Comparison of ENCODE assay signal across 8 cellular contexts in genomic region chr6:136846046-136846445, GRCh38. TPM values are rescaled to one million over a fixed set of nuclear protein-coding genes. Genes with fewer than 3 reads are reported as not detected.
DNase-seq lines count a peak whose midpoint lies in the region; ATAC-seq, FAIRE-seq and TF ChIP-seq lines count a peak whose summit lies in the region.

No MANE protein-coding gene starts in this region.

- no peaks in the 10 kb centered on the region for H3K9me2 ChIP-seq in SK-N-SH

- no peak overlapping the region for H3K4me2 ChIP-seq in SK-N-SH
- H3K4me2 ChIP-seq in endothelial cell of umbilical vein (ENCODE audit: insufficient read depth, low read length), result no peak overlapping the region

- H3K4me3 ChIP-seq in SK-N-SH (ENCODE audit: low read depth in 2 of 2, low read length in 1 of 2), result no peak overlapping the region
- no peak overlapping the region for H3K4me3 ChIP-seq in endothelial cell of umbilical vein (replicated peaks in 1 of 3; ENCODE audit: insufficient read depth in 1 of 3, low read depth in 1 of 3, low read length in 3 of 3)

- H3K4me1 ChIP-seq in SK-N-SH (ENCODE audit: control insufficient read depth in 1 of 2, insufficient read depth in 2 of 2, low read depth in 1 of 2, low read length in 1 of 2) (no peaks in the 10 kb centered on the region; a peak in 2 of 4 replicates), endothelial cell of umbilical vein (ENCODE audit: control insufficient read depth, extremely low read depth, insufficient read depth, low read length) (no peaks in the 10 kb centered on the region)

- no peaks in the 10 kb centered on the region for H3K27me3 ChIP-seq in SK-N-SH (ENCODE audit: insufficient read depth)
- H3K27me3 ChIP-seq in endothelial cell of umbilical vein (ENCODE audit: control insufficient read depth in 2 of 2, insufficient read depth in 2 of 2, low read length in 2 of 2), result no peaks in the 10 kb centered on the region

- H3K36me3 ChIP-seq in SK-N-SH (replicated peaks in 1 of 2; ENCODE audit: control insufficient read depth in 1 of 2, insufficient read depth in 2 of 2, low read length in 1 of 2), result peaks cover 0 to 5% of the 10 kb centered on the region in 2 experiments
- H3K36me3 ChIP-seq in endothelial cell of umbilical vein (ENCODE audit: control insufficient read depth in 2 of 2, extremely low read depth in 1 of 2, insufficient read depth in 2 of 2, low read length in 2 of 2), result no peaks in the 10 kb centered on the region

- peaks cover 39% of the 10 kb centered on the region for H3K9me3 Mint-ChIP-seq in nephron progenitor cell

- H3K9me1 ChIP-seq in endothelial cell of umbilical vein (replicated peaks; ENCODE audit: control insufficient read depth, extremely low read depth, insufficient read depth, low read length), result no peaks in the 10 kb centered on the region

- H3K27ac Mint-ChIP-seq in nephron progenitor cell, result no peak overlapping the region

- H3K27ac ChIP-seq in SK-N-SH (ENCODE audit: low read depth in 2 of 2, low read length in 1 of 2), result no peak overlapping the region; a peak in 1 of 4 replicates
- no peak overlapping the region for H3K27ac ChIP-seq in endothelial cell of umbilical vein (ENCODE audit: insufficient read depth, low read depth, low read length)

- H2AFZ ChIP-seq in SK-N-SH (ENCODE audit: low read depth) (no peak overlapping the region), endothelial cell of umbilical vein (ENCODE audit: low read depth, low read length) (no peak overlapping the region)

- TF ChIP-seq CTCF in SK-N-SH (IDR thresholded peaks at IDR 0.05) (peak; percentile 71), endothelial cell of umbilical vein (IDR thresholded peaks at IDR 0.05; ENCODE audit: extremely low read depth in 1 of 2, insufficient read depth in 1 of 2, low read depth in 1 of 2, low read length in 2 of 2) (peak; percentile 62 to 64), nephron progenitor cell (IDR thresholded peaks at IDR 0.05) (peak; percentile 75)

- ATAC-seq in HG02610 (IDR thresholded peaks at IDR 0.05; ENCODE audit: unreplicated experiment), result no peak
- no peak for ATAC-seq in GM21529 (IDR thresholded peaks at IDR 0.05; ENCODE audit: unreplicated experiment)

- BruUV-seq in endothelial cell of umbilical vein (replicated peaks; lab: Mats Ljungman, UMichigan), result no TSS peak

- H3K4me1 Mint-ChIP-seq in nephron progenitor cell, result peaks cover 10% of the 10 kb centered on the region

- in situ Hi-C loops in KBM-7 (cut with MboI; ENCODE audit: low pct_unique_long_range_greater_than_20kb, low sequenced_read_pairs), result no loop called here

- peak; percentile 79 for TF ChIP-seq RAD21 in SK-N-SH (IDR thresholded peaks at IDR 0.05; ENCODE audit: low read length)

- H3K9me3 ChIP-seq in SK-N-SH (no peaks in the 10 kb centered on the region), endothelial cell of umbilical vein (replicated peaks; ENCODE audit: control insufficient read depth, insufficient read depth, low read length) (no peaks in the 10 kb centered on the region)

- no peaks in the 10 kb centered on the region for H3F3A ChIP-seq in SK-N-SH (replicated peaks; ENCODE audit: insufficient read depth)

- H3K36me3 Mint-ChIP-seq in nephron progenitor cell (ENCODE audit: low read depth), result peaks cover 43% of the 10 kb centered on the region

- no peak overlapping the region for H3K9ac ChIP-seq in SK-N-SH
- no peak overlapping the region for H3K9ac ChIP-seq in endothelial cell of umbilical vein (replicated peaks; ENCODE audit: extremely low read depth, insufficient read depth, low read length)

- 60% methylated on average over 3 of the region's 3 CpGs for WGBS in SK-N-SH (ENCODE audit: low lambda C conversion rate)

- no peak for TF ChIP-seq POLR2A in endothelial cell of umbilical vein (IDR thresholded peaks at IDR 0.05; ENCODE audit: low read depth, low read length)

- FAIRE-seq in endothelial cell of umbilical vein (lab: Jason Lieb, UNC), result no peak

- intact Hi-C loops in endothelial cell of umbilical vein (cut with micrococcal nuclease), result loop anchor here (1.0 to 5.0 kb wide), 5 partner anchors 76 to 795 kb away; partner anchors contain the start of gene SLC35D3

- DNase-seq in activated T-cell treated with anti-CD3 and anti-CD28 coated beads for 24 hours (ENCODE audit: low read depth), result peak; percentile 3
- DNase-seq in activated T-cell treated with anti-CD3 and anti-CD28 coated beads for 4 hours, result no peak
- peak; percentile 61 for DNase-seq in KBM-7
- peak; percentile 46 for DNase-seq in SK-N-SH
- peak; percentile 55 for DNase-seq in endothelial cell of umbilical vein (ENCODE audit: low read depth, low spot score)
- DNase-seq in nephron progenitor cell, result peak; percentile 36

- no peaks in the 10 kb centered on the region for H4K20me1 ChIP-seq in SK-N-SH (ENCODE audit: insufficient read depth)
- no peaks in the 10 kb centered on the region for H4K20me1 ChIP-seq in endothelial cell of umbilical vein (replicated peaks; ENCODE audit: control insufficient read depth, extremely low read depth, insufficient read depth, low read length)

- H3K27me3 Mint-ChIP-seq in nephron progenitor cell (ENCODE audit: low read depth, poor library complexity), result no peaks in the 10 kb centered on the region

- TF ChIP-seq EP300 in SK-N-SH (IDR thresholded peaks at IDR 0.05; ENCODE audit: borderline replicate concordance in 1 of 2, low read depth in 1 of 2, low read length in 1 of 2), result no peak

- dilution Hi-C loops in endothelial cell of umbilical vein (cut with MboI; ENCODE audit: extremely low pct_ligation_motif_present, low sequenced_read_pairs), result no loop called here

- no peak overlapping the region for H3K4me3 Mint-ChIP-seq in nephron progenitor cell

- CTCF ChIA-PET in SK-N-SH (lab: Yijun Ruan, JAX) (interaction anchor here (0.7 to 2.4 kb wide), 19 partner anchors 11 to 469 kb away, joined by 3 to 12 read pairs (median 5); partner anchors contain the start of genes MAP3K5 and SLC35D3), endothelial cell of umbilical vein (lab: Charles Lee) (interaction anchor here (0.6 to 2.9 kb wide), 25 partner anchors 9 to 796 kb away, joined by 3 to 31 read pairs (median 3); partner anchors contain the start of gene SLC35D3)

- POLR2A ChIA-PET in SK-N-SH (lab: Yijun Ruan, JAX) (interaction anchor here (1.0 to 1.7 kb wide), 2 partner anchors 76 to 125 kb away, joined by 3 to 6 read pairs; partner anchors contain the start of gene SLC35D3), endothelial cell of umbilical vein (lab: Charles Lee) (no interaction called here)

- H3K79me2 ChIP-seq in SK-N-SH (ENCODE audit: insufficient read depth) (0 out of 2 replicates have a peak, but pooled peaks cover 5% of the 10 kb centered on the region), endothelial cell of umbilical vein (ENCODE audit: control insufficient read depth, insufficient read depth, low read length) (no peaks in the 10 kb centered on the region)

TF ChIP-seq in SK-N-SH, 30 proteins besides CTCF, POLR2A, EP300 and RAD21 (continues in another document):
- TF ChIP-seq YY1 (IDR thresholded peaks at IDR 0.05; ENCODE audit: low read depth) (no peak), SMC3 (IDR thresholded peaks at IDR 0.05; ENCODE audit: low read depth, low read length) (peak; percentile 42; the same call in 1 of the 2 replicates), MEF2A (IDR thresholded peaks at IDR 0.05; ENCODE audit: borderline replicate concordance, low read depth) (no peak), GABPA (IDR thresholded peaks at IDR 0.05; ENCODE audit: low read depth) (no peak)

TF ChIP-seq in endothelial cell of umbilical vein, 7 proteins besides CTCF, POLR2A, EP300 and RAD21:
- TF ChIP-seq JUN (IDR thresholded peaks at IDR 0.05; ENCODE audit: borderline replicate concordance, insufficient read depth, insufficient read length, low read depth) (no peak), EZH2 (IDR thresholded peaks at IDR 0.05; ENCODE audit: borderline replicate concordance, low read depth, low read length, severe bottlenecking) (no peak), MYC (IDR thresholded peaks at IDR 0.05; ENCODE audit: low read depth, low read length) (no peak), MAX (IDR thresholded peaks at IDR 0.05; ENCODE audit: insufficient read depth, insufficient read length) (no peak), FOS (IDR thresholded peaks at IDR 0.05; ENCODE audit: borderline replicate concordance, insufficient read depth, low read length) (no peak), GATA2 (IDR thresholded peaks at IDR 0.05; ENCODE audit: insufficient read depth, insufficient read length, low read depth, low read length) (no peak), POLR2AphosphoS5 (IDR thresholded peaks at IDR 0.05; ENCODE audit: insufficient read depth, low read depth, low read length) (no peak)

RNA-seq across cellular contexts. Expression of gene PEX7, which starts 23.7 kb away (rescaled TPM):
- polyA plus RNA-seq in SK-N-SH (2012; rRNA removed), result 10.8 and 13.1 TPM in 2 replicates
- polyA plus RNA-seq in SK-N-SH (2012; cell fraction: cytosol; rRNA removed), result 14.9 and 15.5 TPM in 2 replicates
- 4.2 and 5.7 TPM in 2 replicates for polyA plus RNA-seq in SK-N-SH (2012; cell fraction: nucleus; rRNA removed)
- 3.5 and 3.7 TPM in 2 replicates for total RNA-seq in endothelial cell of umbilical vein
- 4.5 and 5.7 TPM in 2 replicates for polyA plus RNA-seq in endothelial cell of umbilical vein
- 4.4 and 5.0 TPM in 2 replicates for polyA plus RNA-seq in endothelial cell of umbilical vein (2011; cell fraction: cytosol; rRNA removed)
- 2.2 and 3.9 TPM in 2 replicates for polyA plus RNA-seq in endothelial cell of umbilical vein (2011; cell fraction: nucleus; rRNA removed)
- polyA plus RNA-seq in endothelial cell of umbilical vein (2012), result 2.5 and 3.5 TPM in 2 replicates
- 1.8 and 2.4 TPM in 2 replicates for polyA minus RNA-seq in endothelial cell of umbilical vein
- 1.7 TPM for polyA minus RNA-seq in endothelial cell of umbilical vein (2011; cell fraction: cytosol; rRNA and poly(A)+ RNA removed)
- polyA minus RNA-seq in endothelial cell of umbilical vein (2011; cell fraction: nucleus; rRNA and poly(A)+ RNA removed), result 2.5 and 3.5 TPM in 2 replicates

RNA-seq across cellular contexts. Expression of gene MAP3K5, which starts 53.8 kb away (rescaled TPM):
- 1.4 TPM in 2 replicates for polyA plus RNA-seq in SK-N-SH (2012; rRNA removed)
- polyA plus RNA-seq in SK-N-SH (2012; cell fraction: cytosol; rRNA removed), result 1.7 and 1.8 TPM in 2 replicates
- polyA plus RNA-seq in SK-N-SH (2012; cell fraction: nucleus; rRNA removed), result 1.1 and 1.9 TPM in 2 replicates
- 5.0 and 7.0 TPM in 2 replicates for total RNA-seq in endothelial cell of umbilical vein
- 1.3 and 1.5 TPM in 2 replicates for polyA plus RNA-seq in endothelial cell of umbilical vein
- 1.9 and 2.1 TPM in 2 replicates for polyA plus RNA-seq in endothelial cell of umbilical vein (2011; cell fraction: cytosol; rRNA removed)
- polyA plus RNA-seq in endothelial cell of umbilical vein (2011; cell fraction: nucleus; rRNA removed), result 3.1 and 3.9 TPM in 2 replicates
- 5.0 and 8.0 TPM in 2 replicates for polyA plus RNA-seq in endothelial cell of umbilical vein (2012)
- polyA minus RNA-seq in endothelial cell of umbilical vein, result 3.8 and 10.2 TPM in 2 replicates
- 5.3 TPM for polyA minus RNA-seq in endothelial cell of umbilical vein (2011; cell fraction: cytosol; rRNA and poly(A)+ RNA removed)
- 6.1 and 8.5 TPM in 2 replicates for polyA minus RNA-seq in endothelial cell of umbilical vein (2011; cell fraction: nucleus; rRNA and poly(A)+ RNA removed)
